In the genomic region with DNA sequence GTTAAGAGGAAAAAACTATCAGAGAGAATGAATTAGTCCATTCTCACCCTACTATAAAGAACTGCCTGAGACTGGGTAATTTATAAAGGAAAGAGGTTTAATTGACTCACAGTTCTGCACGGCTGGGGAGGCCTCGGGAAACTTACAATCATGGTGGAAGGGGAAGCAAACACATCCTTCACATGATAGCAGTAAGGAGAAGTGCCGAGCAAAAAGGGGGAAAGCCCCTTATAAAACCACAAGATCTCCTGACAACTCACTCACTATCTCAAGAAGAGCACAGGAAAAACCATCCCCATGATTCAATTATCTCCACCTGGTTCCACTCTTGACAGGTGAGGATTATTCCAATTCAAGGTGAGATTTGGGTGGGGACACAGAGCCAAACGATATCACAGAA, we compare ENCODE assay signal across 9 cellular contexts. TPM values are rescaled to one million over a fixed set of nuclear protein-coding genes. Genes with fewer than 3 reads are reported as not detected.
DNase-seq lines count a peak whose midpoint lies in the region; ATAC-seq, FAIRE-seq and TF ChIP-seq lines count a peak whose summit lies in the region.
"Not testable (repeated sequence)": the region's sequence is repeated elsewhere in the genome, so short reads cannot be mapped to it uniquely, and the experiment has no call there.
"Had no signal": no experiment of that assay in that cellular context is flagged by ENCODE, and none has a peak within 500 bp of the region (broad histone marks: within the 10 kb centered on the region; RNA-seq: fewer than 3 reads in every experiment).

No MANE protein-coding gene starts in this region.

- not testable (repeated sequence) for H3K9me3 ChIP-seq in testis

- peak; percentile 72 for ATAC-seq in memory B cell (ENCODE audit: low read depth)

- not testable (repeated sequence) for H3K4me3 Mint-ChIP-seq in memory B cell, neural crest cell

- H3K27ac Mint-ChIP-seq in memory B cell (peak overlapping the region; percentile 40), neural crest cell (ENCODE audit: unreplicated experiment) (peak overlapping the region; percentile 28)

- DNase-seq in CD1c-positive myeloid dendritic cell (ENCODE audit: extremely low spot score), result peak; percentile 57
- not testable (repeated sequence) for DNase-seq in GM18507 (ENCODE audit: extremely low spot score, insufficient read length, low read depth); memory B cell (ENCODE audit: low spot score in 2 of 2); neural crest cell (ENCODE audit: low read depth, low spot score); testis
- peak; percentile 10 for DNase-seq in OCI-M1 (lab: John Stamatoyannopoulos, UW)

- not testable (repeated sequence) for H3K27me3 Mint-ChIP-seq in memory B cell; neural crest cell (ENCODE audit: low read depth)

- H3K4me1 Mint-ChIP-seq in memory B cell, result peaks cover 27% of the 10 kb centered on the region
- peaks cover 13% of the 10 kb centered on the region for H3K4me1 Mint-ChIP-seq in neural crest cell

- intact Hi-C loops in testis (cut with DNase I; ENCODE audit: low total_unique reads), result not testable (repeated sequence)

- WGBS in testis, 2 donors, result 86 to 89% methylated on average over 4 of the region's 4 CpGs

- H3K27me3 ChIP-seq in testis, result not testable (repeated sequence)

- H3K9me3 Mint-ChIP-seq in memory B cell, result not testable (repeated sequence)
- peaks cover 12% of the 10 kb centered on the region for H3K9me3 Mint-ChIP-seq in neural crest cell

- FAIRE-seq in GM18507 (lab: Jason Lieb, UNC), result peak; percentile 53

- H3K27ac ChIP-seq in testis, result peak overlapping the region; percentile 18 to 31

- H3K36me3 ChIP-seq in testis (ENCODE audit: low read depth, missing control alignments), result not testable (repeated sequence)

- not testable (repeated sequence) for TF ChIP-seq POLR2A in testis (IDR thresholded peaks at IDR 0.05)

- TF ChIP-seq CTCF in neural crest cell (conservative IDR thresholded peaks at IDR 0.05); testis (IDR thresholded peaks at IDR 0.05): not testable (repeated sequence)

- not testable (repeated sequence) for H3K4me3 ChIP-seq in testis

- not testable (repeated sequence) for H3K4me1 ChIP-seq in testis

- H3K36me3 Mint-ChIP-seq in memory B cell, result peaks cover 20% of the 10 kb centered on the region
- not testable (repeated sequence) for H3K36me3 Mint-ChIP-seq in neural crest cell (ENCODE audit: low read depth)

RNA-seq across cellular contexts. Expression of a gene that starts 29.3 kb away (rescaled TPM):
- total RNA-seq in neural crest cell (0.12 TPM in 1 of 2 replicates, not detected in the other), testis (under 1 TPM; 0.74 to 0.79 TPM)
- 0.17 TPM for polyA plus RNA-seq in testis (ENCODE audit: insufficient read depth, low read depth, low replicate concordance)
- total RNA-seq: A172, A673, HFFc6 had no signal
